8 cellular contexts compared by ENCODE assay signal in the genomic region with DNA sequence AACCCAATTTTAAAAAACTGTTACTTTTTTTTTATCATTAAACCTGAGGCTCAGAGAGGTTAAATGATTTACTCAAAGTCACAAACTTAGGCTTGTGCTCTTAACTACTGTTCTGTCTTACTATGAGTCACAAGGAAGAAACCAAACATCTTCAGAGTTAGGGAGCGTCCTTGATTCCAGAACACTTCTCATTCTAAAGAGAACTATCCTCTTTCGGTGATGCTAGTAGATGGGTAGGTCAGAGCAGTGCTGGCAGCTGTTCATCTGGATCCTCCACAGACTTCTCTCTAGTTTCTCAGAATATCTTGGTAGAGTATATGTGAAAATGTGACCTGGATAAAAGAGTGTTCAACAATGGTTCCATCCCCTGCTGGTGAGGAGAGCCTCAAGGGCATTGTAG. TPM values are rescaled to one million over a fixed set of nuclear protein-coding genes. Genes with fewer than 3 reads are reported as not detected.
DNase-seq lines count a peak whose midpoint lies in the region; ATAC-seq, FAIRE-seq and TF ChIP-seq lines count a peak whose summit lies in the region.

No MANE protein-coding gene starts in this region.

- H3K4me1 ChIP-seq in kidney (ENCODE audit: control insufficient read depth in 1 of 2, insufficient read depth in 1 of 2, low read depth in 1 of 2, low read length in 2 of 2), result peaks cover 17 to 29% of the 10 kb centered on the region in 2 donors

- no peaks in the 10 kb centered on the region for H3K36me3 ChIP-seq in kidney (ENCODE audit: control insufficient read depth in 1 of 2, insufficient read depth in 2 of 2, low read length in 2 of 2)

- no peak for FAIRE-seq in kidney (lab: Jason Lieb, UNC)

- POLR2A ChIA-PET in activated CD4-positive, alpha-beta memory T cell treated with anti-CD3 and anti-CD28 coated beads for 36 hours (lab: Charles Lee), result interaction anchor here (0.6 to 1.0 kb wide), 2 partner anchors 56 to 133 kb away, joined by 3 to 5 read pairs; no protein-coding TSS in a partner anchor

- H3K4me3 ChIP-seq in kidney (ENCODE audit: low read length in 2 of 2), result no peak overlapping the region

- H3K27ac ChIP-seq in kidney (ENCODE audit: low read depth in 2 of 2, low read length in 2 of 2), result peak overlapping the region; percentile 2 to 49

- no peaks in the 10 kb centered on the region for H3K9me3 ChIP-seq in kidney (ENCODE audit: control insufficient read depth in 1 of 2, low read length in 2 of 2)

- no peaks in the 10 kb centered on the region for H3K9me3 Mint-ChIP-seq in HFFc6
- H3K9me3 Mint-ChIP-seq in activated CD4-positive, alpha-beta memory T cell treated with anti-CD3 and anti-CD28 coated beads for 36 hours, result no peaks in the 10 kb centered on the region

- no peak overlapping the region for H3K9ac ChIP-seq in kidney (ENCODE audit: low read length in 2 of 2)

- ATAC-seq in GM19023 (IDR thresholded peaks at IDR 0.05; ENCODE audit: unreplicated experiment) (no peak), GM21723 (IDR thresholded peaks at IDR 0.05; ENCODE audit: unreplicated experiment) (no peak)

- H3K27ac Mint-ChIP-seq in HFFc6, result peak overlapping the region; percentile 73
- H3K27ac Mint-ChIP-seq in activated CD4-positive, alpha-beta memory T cell treated with anti-CD3 and anti-CD28 coated beads for 36 hours, result peak overlapping the region; percentile 94

- TF ChIP-seq CTCF in HFFc6 (IDR thresholded peaks at IDR 0.05) (no peak), kidney (IDR thresholded peaks at IDR 0.05; ENCODE audit: borderline replicate concordance, extremely low read depth, insufficient read depth) (no peak)

- H3K36me3 Mint-ChIP-seq in HFFc6 (ENCODE audit: low read depth), result peaks cover 23% of the 10 kb centered on the region
- H3K36me3 Mint-ChIP-seq in activated CD4-positive, alpha-beta memory T cell treated with anti-CD3 and anti-CD28 coated beads for 36 hours, result peaks cover 37% of the 10 kb centered on the region

- intact Hi-C loops in activated CD4-positive, alpha-beta memory T cell treated with anti-CD3 and anti-CD28 coated beads for 36 hours (cut with micrococcal nuclease), result no loop called here
- intact Hi-C loops in kidney (cut with DNase I), result no loop called here

- H3K4me3 Mint-ChIP-seq in HFFc6, result peak overlapping the region; percentile 64
- H3K4me3 Mint-ChIP-seq in activated CD4-positive, alpha-beta memory T cell treated with anti-CD3 and anti-CD28 coated beads for 36 hours, result peak overlapping the region; percentile 97

- CTCF ChIA-PET in activated CD4-positive, alpha-beta memory T cell treated with anti-CD3 and anti-CD28 coated beads for 36 hours (lab: Charles Lee), result interaction anchor here (1.2 kb wide), 1 partner anchor 35 kb away, joined by 4 read pairs; a partner anchor contains a TSS

- H3K4me1 Mint-ChIP-seq in HFFc6 (ENCODE audit: low read depth), result peaks cover 80% of the 10 kb centered on the region
- H3K4me1 Mint-ChIP-seq in activated CD4-positive, alpha-beta memory T cell treated with anti-CD3 and anti-CD28 coated beads for 36 hours (ENCODE audit: low read depth), result peaks cover 65% of the 10 kb centered on the region

- peaks cover 1% of the 10 kb centered on the region for H3K27me3 Mint-ChIP-seq in HFFc6 (ENCODE audit: insufficient read depth)
- H3K27me3 Mint-ChIP-seq in activated CD4-positive, alpha-beta memory T cell treated with anti-CD3 and anti-CD28 coated beads for 36 hours, result no peaks in the 10 kb centered on the region

- DNase-seq in ELF-1 (ENCODE audit: low read depth, low spot score), result peak; percentile 11
- DNase-seq in HFFc6, result peak; percentile 64
- no peak for DNase-seq in activated CD4-positive, alpha-beta memory T cell treated with anti-CD3 and anti-CD28 coated beads for 36 hours
- DNase-seq in kidney, result no peak
- no peak for DNase-seq in HPDE6-E6E7 (ENCODE audit: extremely low spot score)
- no peak for DNase-seq in NCI-H2081 treated with DMSO at 0.1 percent for 48 hours (lab: John Stamatoyannopoulos, UW)

RNA-seq across cellular contexts. Expression of a gene that starts 3.3 kb away (rescaled TPM):
- total RNA-seq in HFFc6 (2021; fragmentation: NEBNext Ultra II Directional; extraction: Animal tissue kit (Norgen Biotek cat#: 25700)), result 100 to 1,000 TPM; 108 to 132 (median 119) TPM
- 10 to 100 TPM; 93.9 to 94.8 TPM for total RNA-seq in activated CD4-positive, alpha-beta memory T cell treated with anti-CD3 and anti-CD28 coated beads for 36 hours
- 138 TPM for total RNA-seq in kidney
- polyA plus RNA-seq in kidney (ENCODE audit: insufficient read depth, low read depth, low replicate concordance), result 94.0 TPM

RNA-seq across cellular contexts. Expression of a gene that starts 7.9 kb away (rescaled TPM):
- 10 to 100 TPM; 62.1 to 75.4 (median 63.6) TPM for total RNA-seq in HFFc6 (2021; fragmentation: NEBNext Ultra II Directional; extraction: Animal tissue kit (Norgen Biotek cat#: 25700))
- total RNA-seq in activated CD4-positive, alpha-beta memory T cell treated with anti-CD3 and anti-CD28 coated beads for 36 hours, result 10 to 100 TPM; 79.0 to 84.1 TPM
- 63.1 TPM for total RNA-seq in kidney
- 35.3 TPM for polyA plus RNA-seq in kidney (ENCODE audit: insufficient read depth, low read depth, low replicate concordance)

RNA-seq across cellular contexts. Expression of a gene that starts 34.4 kb away (rescaled TPM):
- not detected for total RNA-seq in HFFc6 (2021; fragmentation: NEBNext Ultra II Directional; extraction: Animal tissue kit (Norgen Biotek cat#: 25700))
- total RNA-seq in activated CD4-positive, alpha-beta memory T cell treated with anti-CD3 and anti-CD28 coated beads for 36 hours, result not detected
- total RNA-seq in kidney, result 0.09 TPM
- 0.28 TPM for polyA plus RNA-seq in kidney (ENCODE audit: insufficient read depth, low read depth, low replicate concordance)

RNA-seq across cellular contexts. Expression of a gene that starts 35.9 kb away (rescaled TPM):
- total RNA-seq in HFFc6 (2021; fragmentation: NEBNext Ultra II Directional; extraction: Animal tissue kit (Norgen Biotek cat#: 25700)), result 10 to 100 TPM; 43.7 to 46.9 (median 45.2) TPM
- total RNA-seq in activated CD4-positive, alpha-beta memory T cell treated with anti-CD3 and anti-CD28 coated beads for 36 hours, result 10 to 100 TPM; 37.1 to 42.1 TPM
- 38.8 TPM for total RNA-seq in kidney
- polyA plus RNA-seq in kidney (ENCODE audit: insufficient read depth, low read depth, low replicate concordance), result 6.5 TPM

Comparison
In these comparisons a context has a peak if more than half of its experiments do, and no peak if none do; other contexts are left out.
1. DNase-seq: peak in ELF-1 (single experiment) and HFFc6 (single experiment); none in activated CD4-positive, alpha-beta memory T cell treated with anti-CD3 and anti-CD28 coated beads for 36 hours (single experiment), kidney (single experiment), HPDE6-E6E7 (single experiment) and NCI-H2081 treated with DMSO at 0.1 percent for 48 hours (single experiment).